ENCODE assay signal across 1 cellular context in genomic region chr19:29760752-29761502, GRCh38.
TF ChIP-seq lines count a peak whose summit lies in the region.

No MANE protein-coding gene starts in this region.

TF ChIP-seq in SK-N-SH, 30 proteins besides CTCF, POLR2A, EP300 and RAD21 (continued from another document):
- no peak for TF ChIP-seq REST (IDR thresholded peaks at IDR 0.05; ENCODE audit: low read depth, low read length)
